In the genomic region with DNA sequence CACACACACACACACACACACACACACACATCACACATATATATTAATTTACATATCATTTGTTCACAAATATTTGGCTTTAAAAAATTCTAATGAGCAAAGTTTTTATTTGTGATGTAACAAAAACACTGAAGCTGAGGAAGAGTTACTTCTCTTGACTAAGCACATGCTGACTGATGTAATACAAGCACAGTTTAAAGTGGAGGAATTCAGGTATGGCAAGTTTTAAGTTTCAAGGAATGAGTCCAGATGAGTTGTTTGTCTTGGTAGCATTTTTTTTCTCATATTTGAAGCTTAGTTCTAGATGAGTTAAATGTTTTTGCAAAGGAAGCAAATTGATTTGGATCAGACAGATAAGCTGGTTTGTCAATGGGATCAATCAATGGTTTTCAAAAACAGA, we compare ENCODE assay signal across 22 cellular contexts.
"Had no signal": no experiment of that assay in that cellular context is flagged by ENCODE, and none has a peak within 500 bp of the region (broad histone marks: within the 10 kb centered on the region; RNA-seq: fewer than 3 reads in every experiment).

No MANE protein-coding gene starts in this region.

- H3K27me3 Mint-ChIP-seq: activated naive CD8-positive, alpha-beta T cell treated with anti-CD3 and anti-CD28 coated beads for 36 hours; T-cell had no signal

- H3K9me3 ChIP-seq: pancreas, transverse colon, vagina had no signal

- H3K27ac ChIP-seq: pancreas, transverse colon, vagina had no signal

- H3K4me3 ChIP-seq: pancreas, skin epidermis, transverse colon, vagina had no signal

- H3K27ac Mint-ChIP-seq: activated naive CD8-positive, alpha-beta T cell treated with anti-CD3 and anti-CD28 coated beads for 36 hours; activated T-helper 2 cell treated with anti-CD3 and anti-CD28 coated beads, Interferon-gamma antibody, Interleukin-2, Interleukin-4, amounts not matched to agents 10 μg/mL and 5 μg/mL and 100 μg/mL, durations not matched to agents 14 hours and 24 hours and 36 hours; endodermal cell; nephron progenitor cell; stimulated activated effector memory CD8-positive, alpha-beta T cell treated with anti-CD3 and anti-CD28 coated beads, Interleukin-12 subunit alpha, Interleukin-12 subunit beta, amount 100 ng/mL, for 72 hours; T-cell; T-helper 2 cell treated with Interferon-gamma antibody and Interleukin-4, amounts not matched to agents 5 μg/mL and 100 μg/mL, for 36 hours had no signal

- H3K27me3 ChIP-seq: pancreas, transverse colon, vagina had no signal

- ATAC-seq: left ventricle myocardium superior; pancreas; right cardiac atrium; stimulated activated effector memory CD8-positive, alpha-beta T cell treated with anti-CD3 and anti-CD28 coated beads, Interleukin-12 subunit alpha, Interleukin-12 subunit beta, amount 100 ng/mL, for 72 hours; T-cell had no signal

- H3K36me3 ChIP-seq: pancreas, transverse colon, vagina had no signal

- H3K4me3 Mint-ChIP-seq: activated naive CD8-positive, alpha-beta T cell treated with anti-CD3 and anti-CD28 coated beads for 36 hours; endodermal cell; nephron progenitor cell; stimulated activated effector memory CD8-positive, alpha-beta T cell treated with anti-CD3 and anti-CD28 coated beads, Interleukin-12 subunit alpha, Interleukin-12 subunit beta, amount 100 ng/mL, for 72 hours; T-cell; T-helper 2 cell treated with Interferon-gamma antibody and Interleukin-4, amounts not matched to agents 5 μg/mL and 100 μg/mL, for 36 hours had no signal

- H3K36me3 Mint-ChIP-seq: activated naive CD8-positive, alpha-beta T cell treated with anti-CD3 and anti-CD28 coated beads for 36 hours; stimulated activated effector memory CD8-positive, alpha-beta T cell treated with anti-CD3 and anti-CD28 coated beads, Interleukin-12 subunit alpha, Interleukin-12 subunit beta, amount 100 ng/mL, for 72 hours; T-cell had no signal

- H3K4me1 Mint-ChIP-seq: endodermal cell; nephron progenitor cell; stimulated activated effector memory CD8-positive, alpha-beta T cell treated with anti-CD3 and anti-CD28 coated beads, Interleukin-12 subunit alpha, Interleukin-12 subunit beta, amount 100 ng/mL, for 72 hours; T-cell had no signal

- FAIRE-seq: pancreas had no signal

- H3K9me3 Mint-ChIP-seq: activated naive CD8-positive, alpha-beta T cell treated with anti-CD3 and anti-CD28 coated beads for 36 hours; activated T-helper 2 cell treated with anti-CD3 and anti-CD28 coated beads, Interferon-gamma antibody, Interleukin-2, Interleukin-4, amounts not matched to agents 10 μg/mL and 5 μg/mL and 100 μg/mL, durations not matched to agents 14 hours and 24 hours and 36 hours; endodermal cell; nephron progenitor cell; T-cell; T-helper 2 cell treated with Interferon-gamma antibody and Interleukin-4, amounts not matched to agents 5 μg/mL and 100 μg/mL, for 36 hours had no signal

- DNase-seq: activated CD4-positive, alpha-beta T cell treated with anti-CD3 and anti-CD28 coated beads for 1 hour; activated CD4-positive, alpha-beta T cell treated with anti-CD3 and anti-CD28 coated beads, Interleukin-2, amount 50 U/mL, for 1 hour; activated naive CD4-positive, alpha-beta T cell treated with Interleukin-2 at 50 U/mL for 16 hours; activated naive CD8-positive, alpha-beta T cell treated with anti-CD3 and anti-CD28 coated beads for 36 hours; activated T-cell treated with anti-CD3 and anti-CD28 coated beads, Interleukin-2, amount 50 U/mL, for 1 hour; cerebellar nuclear complex; cortex of kidney; endodermal cell; erythroblast; foreskin melanocyte; left ventricle myocardium superior; nephron progenitor cell; pancreas; right cardiac atrium; stimulated activated CD4-positive, alpha-beta T cell treated with anti-CD3 and anti-CD28 coated beads, Interleukin-2, amount 100 ng/mL, for 24 hours; T-cell; transverse colon had no signal

- H3K4me1 ChIP-seq: transverse colon, vagina had no signal
